Comparison of ENCODE assay signal across 8 cellular contexts in the genomic region with DNA sequence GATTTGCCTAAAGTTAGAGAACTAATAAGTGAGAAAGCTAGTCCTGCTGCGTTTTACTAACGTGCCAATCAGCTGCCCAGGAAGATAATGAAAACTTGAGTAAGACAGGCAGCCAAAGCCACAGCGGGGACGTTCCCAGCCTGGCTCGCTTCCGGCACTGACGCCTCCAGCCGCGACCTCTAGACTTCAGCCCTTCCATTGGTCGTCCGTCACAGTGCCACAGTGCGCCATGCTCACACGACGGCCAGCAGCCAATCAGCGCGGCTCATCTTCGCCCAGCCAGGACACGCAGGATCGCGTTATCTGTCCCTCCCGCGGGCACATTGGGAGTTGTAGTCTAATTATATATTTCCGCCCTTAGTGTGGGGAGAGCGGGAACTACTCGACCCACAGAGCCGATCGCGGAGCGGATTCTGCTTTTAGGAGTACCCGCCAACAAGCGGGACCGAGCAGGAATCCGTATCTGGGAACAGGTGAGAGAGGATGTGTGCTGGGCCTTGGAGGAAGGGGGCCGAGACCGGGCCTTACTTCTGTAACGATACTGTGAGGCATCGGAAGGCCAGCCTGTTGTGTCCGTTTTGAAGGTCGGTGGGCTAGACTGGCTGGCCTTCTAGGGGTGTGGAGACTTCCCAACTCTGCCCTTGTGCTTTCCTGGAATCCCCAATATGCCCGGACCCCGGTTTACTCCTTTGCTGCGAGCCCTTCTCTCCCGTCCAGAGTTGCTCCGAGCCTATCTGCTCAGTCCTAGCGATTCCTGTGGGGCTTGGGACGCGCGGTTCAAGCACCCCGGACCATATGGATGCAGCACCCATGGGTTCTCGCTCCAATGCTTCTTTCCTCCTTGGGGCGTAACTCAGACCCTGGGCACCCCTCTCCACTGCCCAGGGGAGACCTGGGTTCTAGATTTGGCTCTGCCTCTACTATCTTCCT. TPM values are rescaled to one million over a fixed set of nuclear protein-coding genes. Genes with fewer than 3 reads are reported as not detected.
DNase-seq lines count a peak whose midpoint lies in the region; TF ChIP-seq lines count a peak whose summit lies in the region.

A gene (plus strand): TSS at position 374 of the 930 bp plus-strand sequence. CDS start 924 bp downstream, outside the sequence.

- DNase-seq in CMK (ENCODE audit: low read depth) (peak; percentile 97), GM20000 (ENCODE audit: low spot score) (peak; percentile 94), HT-29 (ENCODE audit: low spot score) (peak; percentile 99), NOMO-1 (lab: John Stamatoyannopoulos, UW; ENCODE audit: unreplicated experiment in 2 of 2) (peak; percentile 97 to 99), lung microvascular endothelial cell (ENCODE audit: low read depth in 2 of 2) (peak; percentile 99)
- peak; percentile 93 for DNase-seq in effector CD8-positive, alpha-beta T cell (lab: John Stamatoyannopoulos, UW)
- peak; percentile 93 to 98 (median 94) for DNase-seq in stimulated activated CD4-positive, alpha-beta T cell treated with anti-CD3 and anti-CD28 coated beads, TNF-alpha, amount 100 ng/mL, for 48 hours (ENCODE audit: low read depth in 3 of 3)

- CTCF ChIA-PET in activated CD8-positive, alpha-beta memory T cell treated with anti-CD3 and anti-CD28 coated beads for 36 hours (lab: Charles Lee): interaction anchor here (0.7 to 2.4 kb wide), 5 partner anchors 29 to 64 kb away, joined by 3 to 24 read pairs (median 3); no protein-coding TSS in a partner anchor

- TF ChIP-seq CTCF in GM20000 (IDR thresholded peaks at IDR 0.05; ENCODE audit: extremely low read depth, missing control alignments): no peak

- POLR2A ChIA-PET in activated CD8-positive, alpha-beta memory T cell treated with anti-CD3 and anti-CD28 coated beads for 36 hours (lab: Charles Lee): interaction anchor here (0.6 to 1.8 kb wide), 5 partner anchors 14 to 254 kb away, joined by 3 to 6 read pairs (median 4); a partner anchor contains a TSS

RNA-seq across cellular contexts. Expression of the gene that starts here (rescaled TPM):
- 270 and 302 TPM in 2 replicates for total RNA-seq in HT-29 (2014; rRNA removed; shearing (Covaris generic))
- 100 to 1,000 TPM; 233 to 253 TPM for total RNA-seq in activated CD8-positive, alpha-beta memory T cell treated with anti-CD3 and anti-CD28 coated beads for 36 hours
- 397 and 432 TPM in 2 replicates for total RNA-seq in lung microvascular endothelial cell

Comparison
In these comparisons a context has a peak if more than half of its experiments do, and no peak if none do; other contexts are left out.
1. Peak in every context shown above with its lines: DNase-seq.